Comparison of ENCODE assay signal across 23 cellular contexts in genomic region chr1:147567594-147568381, GRCh38. TPM values are rescaled to one million over a fixed set of nuclear protein-coding genes. Genes with fewer than 3 reads are reported as not detected.
DNase-seq lines count a peak whose midpoint lies in the region; ATAC-seq, FAIRE-seq and TF ChIP-seq lines count a peak whose summit lies in the region.
"Had no signal": no experiment of that assay in that cellular context is flagged by ENCODE, and none has a peak within 500 bp of the region (broad histone marks: within the 10 kb centered on the region; RNA-seq: fewer than 3 reads in every experiment).

No MANE protein-coding gene starts in this region.

- H3K23ac ChIP-seq in H1 (ENCODE audit: insufficient read length) (no peak overlapping the region), mesendoderm (ENCODE audit: low read length) (no peak overlapping the region)

- H2BK120ac ChIP-seq in H1 (replicated peaks; ENCODE audit: low read depth, low read length) (peak overlapping the region; percentile 36), mesendoderm (ENCODE audit: low read depth, low read length) (no peak overlapping the region)

- peak in 1 of 2 experiments; percentile 49 for DNase-seq in H1 (ENCODE audit: low read depth in 1 of 2, low spot score in 2 of 2)
- peak; percentile 74 for DNase-seq in mesendoderm
- DNase-seq in GM10248 (ENCODE audit: extremely low spot score), result no peak
- no peak for DNase-seq in NCI-H146 treated with DMSO at 0.1 percent for 48 hours (lab: John Stamatoyannopoulos, UW; ENCODE audit: unreplicated experiment)
- DNase-seq in posterior cingulate gyrus, result no peak
- DNase-seq: activated CD4-positive, alpha-beta T cell treated with anti-CD3 and anti-CD28 coated beads, Interleukin-2, amount 10 ng/mL, durations not matched to agents 7 days and 5 days; aorta; colonic mucosa; DMS79 treated with DMSO at 0.1 percent for 48 hours; HFFc6; MM.1S; natural killer cell; NCI-H1694 treated with DMSO at 0.1 percent for 48 hours; NCI-H510A treated with DMSO at 0.1 percent for 48 hours; stimulated activated naive B cell treated with anti-CD40 and anti-IgM and Interleukin-4, amounts not matched to agents 10 μg/mL and 1 μg/mL and 100 μg/mL, for 72 hours had no signal

- ATAC-seq in HG02623 (IDR thresholded peaks at IDR 0.05; ENCODE audit: unreplicated experiment), result no peak
- ATAC-seq: A549; gastroesophageal sphincter; HepG2; natural killer cell; stimulated activated naive B cell treated with anti-CD40 and anti-IgM and Interleukin-4, amounts not matched to agents 10 μg/mL and 1 μg/mL and 100 μg/mL, for 72 hours had no signal

- whole genome bisulfite sequencing in HUES64, result 2% methylated on average over 2 of the region's 2 CpGs
- 0% methylated on average over 2 of the region's 2 CpGs; no CpG with 5 or more reads in 1 of the 2 experiments for WGBS in H1 (ENCODE audit: extremely low coverage in 1 of 2, insufficient coverage in 1 of 2, insufficient read length in 1 of 2, insufficient replicate concordance in 2 of 2, low coverage in 1 of 2, low lambda C conversion rate in 2 of 2, missing lambda C conversion rate in 1 of 2), 2 experiments
- no CpG with 5 or more reads among the region's 2 CpGs for WGBS in mesendoderm (ENCODE audit: extremely low coverage, insufficient coverage, low lambda C conversion rate)

- peak; percentile 97 for FAIRE-seq in H1 (lab: Jason Lieb, UNC)
- FAIRE-seq: A549, HepG2 had no signal

- H3K18ac ChIP-seq in H1 (ENCODE audit: extremely low read depth, low read length) (peak overlapping the region; percentile 53; the same call in 1 of the 2 replicates), mesendoderm (ENCODE audit: low read length) (no peak overlapping the region)

- peak overlapping the region; percentile 68; the same call in 1 of the 2 replicates for H2BK5ac ChIP-seq in H1 (ENCODE audit: low read depth, low read length)
- H2BK5ac ChIP-seq in mesendoderm (ENCODE audit: low read length), result no peak overlapping the region

- H3K9ac ChIP-seq in BLaER1 (no peak overlapping the region), HUES64 (ENCODE audit: low read depth, low read length) (peak overlapping the region; percentile 76), H1 (replicated peaks in 1 of 4; ENCODE audit: extremely low read depth in 1 of 4, low read depth in 3 of 4, low read length in 3 of 4) (no peak overlapping the region), mesendoderm (ENCODE audit: low read length) (no peak overlapping the region)

- TF ChIP-seq RAD21 in H1 (IDR thresholded peaks at IDR 0.05 in 1 of 2, conservative IDR thresholded peaks at IDR 0.05 in 1 of 2; ENCODE audit: low read depth in 2 of 2, low read length in 2 of 2), result no peak

- no peaks in the 10 kb centered on the region for H3K23me2 ChIP-seq in H1 (ENCODE audit: low read depth, low read length)

- peak in 1 of 2 experiments; percentile 52; a peak in 1 of 3 replicates for TF ChIP-seq POLR2A in H1 (IDR thresholded peaks at IDR 0.05; ENCODE audit: control extremely low read depth in 1 of 2, low read depth in 2 of 2, low read length in 2 of 2)

- intact Hi-C loops in posterior cingulate gyrus (cut with DNase I), result no loop called here

- H3K9me3 ChIP-seq in BLaER1 (no peaks in the 10 kb centered on the region), HUES64 (ENCODE audit: insufficient read depth, low read depth, low read length) (no peaks in the 10 kb centered on the region), H1 (ENCODE audit: insufficient read depth in 2 of 2, low read depth in 1 of 2, low read length in 1 of 2) (no peaks in the 10 kb centered on the region)
- H3K9me3 ChIP-seq: A549, colonic mucosa, gastroesophageal sphincter, SJSA1 had no signal

- H3K27ac ChIP-seq in BLaER1 (no peak overlapping the region), HUES64 (ENCODE audit: low read depth, low read length) (peak overlapping the region; percentile 91), H1 (ENCODE audit: low read depth, low read length) (peak overlapping the region; percentile 62), mesendoderm (ENCODE audit: low read depth, low read length) (no peak overlapping the region)
- H3K27ac ChIP-seq: A549, colonic mucosa, epithelial cell of prostate, gastroesophageal sphincter, SJSA1 had no signal

- H2BK12ac ChIP-seq in H1 (ENCODE audit: low read depth, low read length), result peak overlapping the region; percentile 69

- H4K91ac ChIP-seq in H1 (replicated peaks; ENCODE audit: insufficient read length, low read length), result peak overlapping the region; percentile 84

- H3K36me3 ChIP-seq in BLaER1 (no peaks in the 10 kb centered on the region), HUES64 (ENCODE audit: insufficient read depth, low read length) (no peaks in the 10 kb centered on the region), H1 (ENCODE audit: control insufficient read depth in 2 of 4, insufficient read depth in 4 of 4, low read length in 3 of 4) (no peaks in the 10 kb centered on the region), mesendoderm (ENCODE audit: control insufficient read depth, insufficient read depth, low read length) (no peaks in the 10 kb centered on the region)
- H3K36me3 ChIP-seq: colonic mucosa, gastroesophageal sphincter, SJSA1 had no signal

- no peak overlapping the region for H2BK20ac ChIP-seq in H1 (ENCODE audit: low read length)

- H4K20me1 ChIP-seq in BLaER1 (no peaks in the 10 kb centered on the region), H1 (replicated peaks in 1 of 2; ENCODE audit: control insufficient read depth in 1 of 2, insufficient read depth in 2 of 2, low read length in 2 of 2) (no peaks in the 10 kb centered on the region)

- no peak overlapping the region for H3K56ac ChIP-seq in H1 (replicated peaks; ENCODE audit: insufficient read length, low read depth, low read length)
- no peak overlapping the region for H3K56ac ChIP-seq in mesendoderm (ENCODE audit: low read length)

- H3K4me3 ChIP-seq in BLaER1 (no peak overlapping the region), HUES64 (ENCODE audit: low read length) (peak overlapping the region; percentile 45), H1 (ENCODE audit: extremely low read depth in 1 of 4, insufficient read depth in 2 of 4, low read depth in 3 of 4, low read length in 4 of 4) (peak overlapping the region in 3 of 4 experiments; percentile 22 to 50 (median 28); a peak in 6 of 8 replicates), mesendoderm (ENCODE audit: low read length) (no peak overlapping the region)
- H3K4me3 ChIP-seq: A549, colonic mucosa, gastroesophageal sphincter, SJSA1 had no signal

- H4K5ac ChIP-seq in H1 (ENCODE audit: insufficient read length, low read depth, low read length) (peak overlapping the region; percentile 92), mesendoderm (ENCODE audit: low read length) (no peak overlapping the region)

- H2BK15ac ChIP-seq in H1 (ENCODE audit: low read length) (no peak overlapping the region), mesendoderm (replicated peaks; ENCODE audit: low read depth) (no peak overlapping the region)

- peak overlapping the region; percentile 39 for H3K4me2 ChIP-seq in BLaER1
- peak overlapping the region; percentile 80 to 94 for H3K4me2 ChIP-seq in H1 (ENCODE audit: insufficient read depth in 1 of 2, low read depth in 2 of 2, low read length in 2 of 2)
- H3K4me2 ChIP-seq in mesendoderm (ENCODE audit: low read length), result peak overlapping the region; percentile 12
- H3K4me2 ChIP-seq: A549 had no signal

- peak overlapping the region; percentile 83 for H3K14ac ChIP-seq in H1 (ENCODE audit: insufficient read length)

- H4K8ac ChIP-seq in H1 (ENCODE audit: extremely low read depth, insufficient read depth, low read length) (no peak overlapping the region), mesendoderm (ENCODE audit: low read depth, low read length) (no peak overlapping the region)

- H3K27me3 ChIP-seq in BLaER1 (no peaks in the 10 kb centered on the region), HUES64 (ENCODE audit: insufficient read depth, low read length) (no peaks in the 10 kb centered on the region), H1 (replicated peaks in 1 of 4; ENCODE audit: control insufficient read depth in 3 of 4, extremely low read depth in 1 of 4, insufficient read depth in 3 of 4, low read length in 3 of 4) (peaks cover 0 to under 1% (median 0%) of the 10 kb centered on the region in 4 experiments; a peak in 1 of 7 replicates), mesendoderm (ENCODE audit: insufficient read depth, low read length, poor library complexity) (no peaks in the 10 kb centered on the region)
- H3K27me3 ChIP-seq: colonic mucosa, gastroesophageal sphincter, SJSA1 had no signal

- H2AK5ac ChIP-seq in H1 (ENCODE audit: low read depth, low read length) (no peak overlapping the region), mesendoderm (ENCODE audit: low read length) (no peak overlapping the region)

- TF ChIP-seq CTCF in H1 (IDR thresholded peaks at IDR 0.05; ENCODE audit: control extremely low read depth in 1 of 3, insufficient read depth in 1 of 3, low read depth in 1 of 3, low read length in 3 of 3) (no peak), GM10248 (IDR thresholded peaks at IDR 0.05; ENCODE audit: control extremely low read depth, extremely low read depth, low read depth, missing control alignments) (no peak)

- peak overlapping the region; percentile 50 for H3K4ac ChIP-seq in H1 (replicated peaks; ENCODE audit: insufficient read length, low read depth, low read length)
- H3K4ac ChIP-seq in mesendoderm (ENCODE audit: low read depth, low read length), result no peak overlapping the region

- no peak overlapping the region for H2AFZ ChIP-seq in H1 (ENCODE audit: low read length)

- peaks cover 35% of the 10 kb centered on the region for H3K4me1 ChIP-seq in BLaER1
- peaks cover 63% of the 10 kb centered on the region for H3K4me1 ChIP-seq in HUES64 (ENCODE audit: insufficient read depth, low read length)
- peaks cover 2 to 16% (median 11%) of the 10 kb centered on the region in 4 experiments; a peak in 4 of 7 replicates for H3K4me1 ChIP-seq in H1 (replicated peaks in 1 of 4; ENCODE audit: control insufficient read depth in 3 of 4, insufficient read depth in 4 of 4, low read length in 3 of 4)
- peaks cover 7% of the 10 kb centered on the region for H3K4me1 ChIP-seq in mesendoderm (ENCODE audit: control insufficient read depth, low read depth, low read length)
- H3K4me1 ChIP-seq: A549, colonic mucosa, gastroesophageal sphincter, SJSA1 had no signal

- TF ChIP-seq EP300 in H1 (IDR thresholded peaks at IDR 0.05; ENCODE audit: borderline replicate concordance in 1 of 2, low read depth in 2 of 2, low read length in 2 of 2), result no peak

- CTCF ChIA-PET in H1 (lab: Charles Lee; ENCODE audit: partially characterized antibody) (interaction anchor here (0.8 to 1.9 kb wide), 5 partner anchors 12 to 57 kb away, joined by 3 to 5 read pairs (median 3); a partner anchor contains a TSS), GM10248 (lab: Yijun Ruan, JAX) (no interaction called here)

- H3K79me1 ChIP-seq in H1 (ENCODE audit: low read depth, low read length) (no peaks in the 10 kb centered on the region), mesendoderm (ENCODE audit: low read length) (peaks cover 3% of the 10 kb centered on the region)

- POLR2A ChIA-PET in H1 (lab: Charles Lee; ENCODE audit: partially characterized antibody), result interaction anchor here (0.7 to 3.0 kb wide), 9 partner anchors 14 to 27 kb away, joined by 3 to 31 read pairs (median 4); partner anchors contain the start of gene BCL9
- POLR2A ChIA-PET in GM10248 (lab: Yijun Ruan, JAX), result no interaction called here

- peaks cover 0 to 16% of the 10 kb centered on the region in 2 experiments; a peak in 2 of 4 replicates for H3K79me2 ChIP-seq in H1 (ENCODE audit: control insufficient read depth in 1 of 2, insufficient read depth in 2 of 2, low read length in 2 of 2)
- H3K79me2 ChIP-seq in mesendoderm (ENCODE audit: control insufficient read depth, insufficient read depth, low read length), result no peaks in the 10 kb centered on the region

RNA-seq across cellular contexts. Expression of gene BCL9, which starts 26.5 kb away (rescaled TPM):
- 38.6 TPM for polyA plus RNA-seq in HUES64 (2013, experiment 1 of 2)
- 50.9 TPM for polyA plus RNA-seq in HUES64 (2013, experiment 2 of 2)
- 38.7 and 44.6 TPM in 2 replicates for total RNA-seq in H1 (2021; fragmentation: NEBNext Ultra II Directional; extraction: Animal tissue kit (Norgen Biotek cat#: 25700))
- 25.2 and 30.8 TPM in 2 replicates for polyA plus RNA-seq in H1 (2011; rRNA removed)
- 21.4 TPM for polyA plus RNA-seq in H1 (2011; cell fraction: cytosol; rRNA removed)
- polyA plus RNA-seq in H1 (2011; cell fraction: nucleus; rRNA removed), result 37.2 TPM
- 37.2 to 45.7 TPM (median 42.6 TPM) in 4 replicates for polyA plus RNA-seq in H1 (2012, experiment 1 of 2)
- 22.6 TPM for polyA plus RNA-seq in H1 (2012, experiment 2 of 2)
- 27.0 TPM for polyA plus RNA-seq in H1 (2013, experiment 1 of 2)
- polyA plus RNA-seq in H1 (2013, experiment 2 of 2), result 26.9 TPM
- 22.4 and 27.3 TPM in 2 replicates for polyA minus RNA-seq in H1 (2011; rRNA and poly(A)+ RNA removed)
- 20.9 TPM for polyA minus RNA-seq in H1 (2011; cell fraction: cytosol; rRNA and poly(A)+ RNA removed)
- 31.5 TPM for polyA minus RNA-seq in H1 (2011; cell fraction: nucleus; rRNA and poly(A)+ RNA removed)
- 35.3 TPM for polyA plus RNA-seq in mesendoderm (2013, experiment 1 of 2)
- 36.2 TPM for polyA plus RNA-seq in mesendoderm (2013, experiment 2 of 2)

Comparison
In these comparisons a context has a peak if more than half of its experiments do, and no peak if none do; other contexts are left out.
1. H3K27ac ChIP-seq: peak in HUES64 (single experiment) and H1 (single experiment); none in BLaER1 (single experiment) and mesendoderm (single experiment).
2. H3K4me2 ChIP-seq: peak in every context shown above with its lines; median percentile 87 in H1; 39 in BLaER1; 12 in mesendoderm.
3. H3K4me3 ChIP-seq: peak in HUES64 (single experiment) and H1 (3 of 4); none in BLaER1 (single experiment) and mesendoderm (single experiment).